In genomic region chr5:78923622-78923970, GRCh38 we compare ENCODE assay signal across 26 cellular contexts.
DNase-seq lines count a peak whose midpoint lies in the region; ATAC-seq, FAIRE-seq and TF ChIP-seq lines count a peak whose summit lies in the region.
"Had no signal": no experiment of that assay in that cellular context is flagged by ENCODE, and none has a peak within 500 bp of the region (broad histone marks: within the 10 kb centered on the region; RNA-seq: fewer than 3 reads in every experiment).

No MANE protein-coding gene starts in this region.

- FAIRE-seq in GM12878 (lab: Jason Lieb, UNC), result no peak
- FAIRE-seq: A549 had no signal

- H3K9me3 ChIP-seq in GM12878 (replicated peaks; ENCODE audit: control insufficient read depth, insufficient read depth, low read length), result no peaks in the 10 kb centered on the region
- H3K9me3 ChIP-seq: A549, MG63, SJCRH30 had no signal

- peak; percentile 22 for ATAC-seq in GM18511 (IDR thresholded peaks at IDR 0.05; ENCODE audit: unreplicated experiment)
- ATAC-seq in GM21619 (IDR thresholded peaks at IDR 0.05; ENCODE audit: unreplicated experiment), result peak; percentile 26
- ATAC-seq in HG02981 (IDR thresholded peaks at IDR 0.05; ENCODE audit: unreplicated experiment), result peak; percentile 28
- peak; percentile 73 for ATAC-seq in GM12878
- ATAC-seq in HG03039 (IDR thresholded peaks at IDR 0.05; ENCODE audit: unreplicated experiment), result no peak
- no peak for ATAC-seq in HG02763 (IDR thresholded peaks at IDR 0.05; ENCODE audit: unreplicated experiment)
- ATAC-seq: A549, Right ventricle myocardium inferior, SK-N-SH treated with all-trans-retinoic acid at 6 μM for 48 hours had no signal

- intact Hi-C loops in GM12878 (cut with micrococcal nuclease; ENCODE audit: unreplicated experiment), result no loop called here

- no peak for TF ChIP-seq CTCF in GM12878 (IDR thresholded peaks at IDR 0.05 in 2 of 3, conservative IDR thresholded peaks at IDR 0.05 in 1 of 3; ENCODE audit: control insufficient read depth in 2 of 3, extremely low read depth in 1 of 3, insufficient read depth in 1 of 3, low read depth in 3 of 3, low read length in 3 of 3)

- no TSS peak for BruUV-seq in GM12878 (replicated peaks; lab: Mats Ljungman, UMichigan)

- no peaks in the 10 kb centered on the region; a peak in 1 of 4 replicates for H3K36me3 ChIP-seq in GM12878 (ENCODE audit: control insufficient read depth in 2 of 2, insufficient read depth in 2 of 2, low read length in 1 of 2)
- H3K36me3 ChIP-seq: MG63, SJCRH30 had no signal

- H3K9ac ChIP-seq in GM12878 (ENCODE audit: control insufficient read depth, insufficient read depth, low read length), result no peak overlapping the region
- H3K9ac ChIP-seq: GM23248 had no signal

- H3K4me2 ChIP-seq in GM12878 (ENCODE audit: control insufficient read depth, insufficient read depth), result no peak overlapping the region
- H3K4me2 ChIP-seq: A549, PC-9 had no signal

- no peaks in the 10 kb centered on the region for H3K27me3 ChIP-seq in GM12878 (replicated peaks in 1 of 2; ENCODE audit: control insufficient read depth in 2 of 2, insufficient read depth in 2 of 2, low read length in 1 of 2)
- H3K27me3 ChIP-seq: MG63, SJCRH30 had no signal

- WGBS in GM12878 (ENCODE audit: insufficient coverage, insufficient replicate concordance, low lambda C conversion rate, missing lambda C conversion rate), result 83% methylated on average over 1 of the region's 1 CpG

- no peaks in the 10 kb centered on the region for H3K79me2 ChIP-seq in GM12878 (ENCODE audit: control insufficient read depth, insufficient read depth, low read length)

- RAD21 ChIA-PET in GM12878 (lab: Charles Lee; ENCODE audit: unreplicated experiment), result interaction anchor here (0.7 to 2.0 kb wide), 7 partner anchors 12 to 209 kb away, joined by 3 to 5 read pairs (median 3); no protein-coding TSS in a partner anchor

- H4K20me1 ChIP-seq in GM12878 (ENCODE audit: control insufficient read depth, insufficient read depth), result no peaks in the 10 kb centered on the region

- H3K27ac ChIP-seq in GM12878 (ENCODE audit: control insufficient read depth, insufficient read depth), result no peak overlapping the region
- H3K27ac ChIP-seq: A549, GM23248, PC-9, SJCRH30 had no signal

- TF ChIP-seq POLR2A in GM12878 (IDR thresholded peaks at IDR 0.05; ENCODE audit: low read depth, low read length), result no peak

- no peak overlapping the region for H2AFZ ChIP-seq in GM12878 (ENCODE audit: control insufficient read depth, low read depth, low read length)
- H2AFZ ChIP-seq: GM23248, PC-9 had no signal

- CTCF ChIA-PET in GM12878 (lab: Yijun Ruan, JAX), result interaction anchor here (0.9 to 2.5 kb wide), 4 partner anchors 9 to 42 kb away, joined by 3 to 8 read pairs (median 5); no protein-coding TSS in a partner anchor
- CTCF ChIA-PET in HEK293T (lab: Yijun Ruan, JAX), result interaction anchor here (0.7 to 1.2 kb wide), 3 partner anchors 13 to 456 kb away, joined by 3 read pairs; no protein-coding TSS in a partner anchor

- DNase-seq in GM12878 (ENCODE audit: low read depth, low spot score) (no peak), HEK293T (ENCODE audit: extremely low spot score) (no peak), HCEC 1CT (no peak)
- DNase-seq: C1 segment of cervical spinal cord; CD4-positive, alpha-beta memory T cell; COR-L47; DMS53; GM23248; H7; HFFc6; KG1; MG63; NCI-H1105 treated with DMSO at 0.1 percent for 48 hours; NCI-H146; NCI-H2029; NCI-H526 treated with DMSO at 0.1 percent for 48 hours; PC-9; SJCRH30 had no signal

- in situ Hi-C loops in GM12878 (cut with MboI), result no loop called here

- SMC1A ChIA-PET in GM12878 (lab: Charles Lee; ENCODE audit: uncharacterized antibody, unreplicated experiment), result interaction anchor here (0.9 to 3.5 kb wide), 10 partner anchors 9 to 379 kb away, joined by 3 to 18 read pairs (median 8); no protein-coding TSS in a partner anchor

- TF ChIP-seq EP300 in GM12878 (IDR thresholded peaks at IDR 0.05; ENCODE audit: borderline replicate concordance in 1 of 2, control insufficient read depth in 1 of 2, low read depth in 2 of 2, low read length in 2 of 2), result no peak

- no peak overlapping the region for H3K4me3 ChIP-seq in GM12878
- H3K4me3 ChIP-seq: A549, GM23248, MG63, PC-9, SJCRH30 had no signal

- H3K4me1 ChIP-seq in GM12878 (ENCODE audit: control insufficient read depth, insufficient read depth, low read length), result peaks cover 3% of the 10 kb centered on the region; the same call in 1 of the 2 replicates
- H3K4me1 ChIP-seq: SJCRH30 had no signal

- no peak for TF ChIP-seq RAD21 in GM12878 (IDR thresholded peaks at IDR 0.05; ENCODE audit: insufficient read depth, low read depth, low read length)

- POLR2A ChIA-PET in GM12878 (lab: Charles Lee) (interaction anchor here (1.2 kb wide), 1 partner anchor 11 kb away, joined by 4 read pairs; no protein-coding TSS in a partner anchor), HEK293T (lab: Yijun Ruan, JAX) (no interaction called here)

TF ChIP-seq in GM12878, 131 proteins besides CTCF, POLR2A, EP300 and RAD21:
- TF ChIP-seq IKZF1 (conservative IDR thresholded peaks at IDR 0.05) (0 out of 2 replicates have a peak, but pooled peaks have one; percentile 1), HDAC2 (IDR thresholded peaks at IDR 0.05) (no peak), WRNIP1 (IDR thresholded peaks at IDR 0.05; ENCODE audit: borderline replicate concordance, low read depth, low read length) (no peak), JUND (IDR thresholded peaks at IDR 0.05; ENCODE audit: low read depth, low read length) (no peak), USF2 (IDR thresholded peaks at IDR 0.05; ENCODE audit: borderline replicate concordance, low read depth, low read length) (no peak), MTA3 (IDR thresholded peaks at IDR 0.05; ENCODE audit: borderline replicate concordance, low read length) (no peak)

TF ChIP-seq in HEK293T, 16 proteins besides CTCF, POLR2A, EP300 and RAD21:
- TF ChIP-seq HDGF (IDR thresholded peaks at IDR 0.05; ENCODE audit: borderline replicate concordance) (no peak), ARNT (IDR thresholded peaks at IDR 0.05) (no peak), ZNF384 (IDR thresholded peaks at IDR 0.05) (no peak), FOXM1 (IDR thresholded peaks at IDR 0.05; ENCODE audit: borderline replicate concordance) (no peak), L3MBTL2 (conservative IDR thresholded peaks at IDR 0.05) (no peak), NFRKB (IDR thresholded peaks at IDR 0.05) (no peak), FOXA1 (IDR thresholded peaks at IDR 0.05) (no peak), TARDBP (IDR thresholded peaks at IDR 0.05) (no peak), ELF4 (IDR thresholded peaks at IDR 0.05) (no peak), SP1 (IDR thresholded peaks at IDR 0.05) (no peak), BHLHE40 (IDR thresholded peaks at IDR 0.05; ENCODE audit: borderline replicate concordance) (no peak), FOXK2 (IDR thresholded peaks at IDR 0.05) (no peak), SUZ12 (IDR thresholded peaks at IDR 0.05) (no peak), CTBP1 (IDR thresholded peaks at IDR 0.05; ENCODE audit: borderline replicate concordance) (no peak), LEF1 (IDR thresholded peaks at IDR 0.05; ENCODE audit: borderline replicate concordance) (no peak)
- TF ChIP-seq, protein P1, sequence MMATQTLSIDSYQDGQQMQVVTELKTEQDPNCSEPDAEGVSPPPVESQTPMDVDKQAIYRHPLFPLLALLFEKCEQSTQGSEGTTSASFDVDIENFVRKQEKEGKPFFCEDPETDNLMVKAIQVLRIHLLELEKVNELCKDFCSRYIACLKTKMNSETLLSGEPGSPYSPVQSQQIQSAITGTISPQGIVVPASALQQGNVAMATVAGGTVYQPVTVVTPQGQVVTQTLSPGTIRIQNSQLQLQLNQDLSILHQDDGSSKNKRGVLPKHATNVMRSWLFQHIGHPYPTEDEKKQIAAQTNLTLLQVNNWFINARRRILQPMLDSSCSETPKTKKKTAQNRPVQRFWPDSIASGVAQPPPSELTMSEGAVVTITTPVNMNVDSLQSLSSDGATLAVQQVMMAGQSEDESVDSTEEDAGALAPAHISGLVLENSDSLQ (IDR thresholded peaks at IDR 0.05), result no peak

Comparison
In these comparisons a context has a peak if more than half of its experiments do, and no peak if none do; other contexts are left out.
1. ATAC-seq: peak in GM18511 (single experiment), GM21619 (single experiment), HG02981 (single experiment) and GM12878 (single experiment); none in HG03039 (single experiment) and HG02763 (single experiment).